In genomic region chr9:20382460-20383071, GRCh38 we compare ENCODE assay signal across 10 cellular contexts.
DNase-seq lines count a peak whose midpoint lies in the region; ATAC-seq and FAIRE-seq lines count a peak whose summit lies in the region.
"Had no signal": no experiment of that assay in that cellular context is flagged by ENCODE, and none has a peak within 500 bp of the region (broad histone marks: within the 10 kb centered on the region; RNA-seq: fewer than 3 reads in every experiment).

No MANE protein-coding gene starts in this region.

- H3K4me1 ChIP-seq in adipocyte (ENCODE audit: control insufficient read depth, insufficient read depth, low read length) (no peaks in the 10 kb centered on the region), small intestine (ENCODE audit: control insufficient read depth in 2 of 2, insufficient read depth in 1 of 2, low read depth in 1 of 2, low read length in 1 of 2) (no peaks in the 10 kb centered on the region)

- no peaks in the 10 kb centered on the region for H3K27me3 Mint-ChIP-seq in activated T-cell treated with anti-CD3 and anti-CD28 coated beads, Interleukin-2, amount 50 U/mL, for 72 hours (ENCODE audit: low read depth)

- no peak for DNase-seq in activated T-cell treated with anti-CD3 and anti-CD28 coated beads, Interleukin-2, amount 50 U/mL, for 72 hours
- DNase-seq in activated T-cell treated with anti-CD3 and anti-CD28 coated beads for 4 hours, result no peak
- DNase-seq in adipocyte (ENCODE audit: low read depth), result peak; percentile 72
- DNase-seq in small intestine, result peak; percentile 28
- DNase-seq in effector CD8-positive, alpha-beta T cell (lab: John Stamatoyannopoulos, UW), result no peak
- DNase-seq in midbrain (lab: John Stamatoyannopoulos, UW), result no peak
- no peak for DNase-seq in Right ventricle myocardium superior
- DNase-seq: substantia nigra, T-helper 1 cell had no signal

- H3K9me3 Mint-ChIP-seq in activated T-cell treated with anti-CD3 and anti-CD28 coated beads, Interleukin-2, amount 50 U/mL, for 72 hours, result no peaks in the 10 kb centered on the region

- no peaks in the 10 kb centered on the region for H3K9me3 ChIP-seq in adipocyte (ENCODE audit: control insufficient read depth, low read length)
- H3K9me3 ChIP-seq in small intestine (ENCODE audit: control insufficient read depth, low read depth), result no peaks in the 10 kb centered on the region

- H3K27me3 ChIP-seq in adipocyte (replicated peaks; ENCODE audit: control insufficient read depth, insufficient read depth, low read length) (no peaks in the 10 kb centered on the region), small intestine (ENCODE audit: control insufficient read depth in 2 of 2, insufficient read depth in 2 of 2, low read length in 2 of 2) (no peaks in the 10 kb centered on the region)

- H3K36me3 Mint-ChIP-seq in activated T-cell treated with anti-CD3 and anti-CD28 coated beads, Interleukin-2, amount 50 U/mL, for 72 hours (ENCODE audit: insufficient read depth in 2 of 2), result peaks cover 0 to 1% of the 10 kb centered on the region in 2 donors

- no peak for ATAC-seq in activated T-cell treated with anti-CD3 and anti-CD28 coated beads, Interleukin-2, amount 50 U/mL, for 72 hours (replicated peaks in 1 of 2)
- ATAC-seq in HG03025 (IDR thresholded peaks at IDR 0.05; ENCODE audit: low FRiP score, unreplicated experiment) (peak; percentile 63), Right ventricle myocardium superior (ENCODE audit: poor library complexity) (no peak)

- H3K4me3 ChIP-seq in adipocyte (ENCODE audit: low read length) (no peak overlapping the region), small intestine (ENCODE audit: low read depth in 1 of 2, low read length in 2 of 2) (no peak overlapping the region)

- peak overlapping the region; percentile 4 for H3K27ac Mint-ChIP-seq in activated T-cell treated with anti-CD3 and anti-CD28 coated beads, Interleukin-2, amount 50 U/mL, for 72 hours

- H3K27ac ChIP-seq in small intestine (ENCODE audit: low read depth in 1 of 2, low read length in 1 of 2), result no peak overlapping the region

- H3K4me3 Mint-ChIP-seq in activated T-cell treated with anti-CD3 and anti-CD28 coated beads, Interleukin-2, amount 50 U/mL, for 72 hours, result no peak overlapping the region

- H3K36me3 ChIP-seq in adipocyte (ENCODE audit: control insufficient read depth, insufficient read depth, low read length, severe bottlenecking) (no peaks in the 10 kb centered on the region), small intestine (ENCODE audit: control insufficient read depth in 2 of 2, insufficient read depth in 2 of 2, low read length in 2 of 2) (no peaks in the 10 kb centered on the region)

- H3K4me1 Mint-ChIP-seq in activated T-cell treated with anti-CD3 and anti-CD28 coated beads, Interleukin-2, amount 50 U/mL, for 72 hours (ENCODE audit: low read depth), result peaks cover 44% of the 10 kb centered on the region

- no peak for FAIRE-seq in small intestine (lab: Jason Lieb, UNC)

- intact Hi-C loops in Right ventricle myocardium superior (cut with DNase I), result no loop called here

- WGBS in small intestine, 3 donors, result 48 to 71% (median 69%) methylated on average over 2 of the region's 2 CpGs

- H3K9ac ChIP-seq in adipocyte (ENCODE audit: low read length), result no peak overlapping the region

Comparison
In these comparisons a context has a peak if more than half of its experiments do, and no peak if none do; other contexts are left out.
1. DNase-seq: peak in adipocyte (single experiment) and small intestine (single experiment); none in activated T-cell treated with anti-CD3 and anti-CD28 coated beads, Interleukin-2, amount 50 U/mL, for 72 hours (0 of 2), activated T-cell treated with anti-CD3 and anti-CD28 coated beads for 4 hours (single experiment), effector CD8-positive, alpha-beta T cell (single experiment), midbrain (single experiment) and Right ventricle myocardium superior (single experiment).